Comparison of ENCODE assay signal across 8 cellular contexts in genomic region chr11:69674886-69675714, GRCh38. TPM values are rescaled to one million over a fixed set of nuclear protein-coding genes. Genes with fewer than 3 reads are reported as not detected.
DNase-seq lines count a peak whose midpoint lies in the region; ATAC-seq lines count a peak whose summit lies in the region.

LTO1 (minus strand) TSS chr11:69675353; CDS start chr11:69675239, 114 bp downstream.

- peak; percentile 54 for ATAC-seq in GM19468 (IDR thresholded peaks at IDR 0.05; ENCODE audit: extremely low read depth, unreplicated experiment)
- peak; percentile 92 for ATAC-seq in effector memory CD8-positive, alpha-beta T cell (replicated peaks)
- ATAC-seq in memory B cell (ENCODE audit: low read depth), result peak; percentile 92

- H3K4me3 ChIP-seq in CD8-positive, alpha-beta memory T cell (ENCODE audit: low read length), result peak within 1 kb of the TSS; percentile 93

- DNase-seq in CD8-positive, alpha-beta memory T cell, result peak; percentile 91 to 96 (median 92)
- peak; percentile 97 for DNase-seq in HT1080 (ENCODE audit: low read depth)
- peak; percentile 94 for DNase-seq in NOMO-1 treated with dmso at 0.1 percent for 144 hours (lab: John Stamatoyannopoulos, UW; ENCODE audit: unreplicated experiment)
- DNase-seq in activated CD8-positive, alpha-beta memory T cell treated with anti-CD3 and anti-CD28 coated beads for 48 hours (ENCODE audit: low read depth in 2 of 3, low spot score in 2 of 3), result peak; percentile 91 to 95 (median 94)
- DNase-seq in effector memory CD8-positive, alpha-beta T cell, result peak; percentile 89 to 92 (median 90)
- peak; percentile 90 to 92 for DNase-seq in memory B cell (ENCODE audit: low spot score in 2 of 2)
- peak; percentile 93 for DNase-seq in stimulated activated CD8-positive, alpha-beta memory T cell treated with anti-CD3 and anti-CD28 coated beads, Interleukin-12 subunit alpha, Interleukin-12 subunit beta, amount 100 ng/mL, for 1 hour (ENCODE audit: low read depth)

- POLR2A ChIA-PET in CD8-positive, alpha-beta memory T cell (lab: Charles Lee), result interaction anchor here (0.7 to 1.6 kb wide), 4 partner anchors 10 to 528 kb away, joined by 3 to 4 read pairs (median 3); partner anchors contain the start of gene FADD

- peaks cover 28 to 44% (median 43%) of the 10 kb centered on the region in 3 donors for H3K4me1 Mint-ChIP-seq in CD8-positive, alpha-beta memory T cell
- H3K4me1 Mint-ChIP-seq in effector memory CD8-positive, alpha-beta T cell (ENCODE audit: low read depth in 2 of 2), result peaks cover 23 to 31% of the 10 kb centered on the region in 2 donors
- peaks cover 10% of the 10 kb centered on the region for H3K4me1 Mint-ChIP-seq in memory B cell

- H3K4me1 ChIP-seq in CD8-positive, alpha-beta memory T cell (ENCODE audit: insufficient read depth, low read length), result peaks cover 28% of the 10 kb centered on the region

- peaks cover 0 to 2% of the 10 kb centered on the region in 2 donors for H3K27me3 Mint-ChIP-seq in CD8-positive, alpha-beta memory T cell
- H3K27me3 Mint-ChIP-seq in effector memory CD8-positive, alpha-beta T cell, result no peaks in the 10 kb centered on the region
- no peaks in the 10 kb centered on the region for H3K27me3 Mint-ChIP-seq in memory B cell

- peak within 1 kb of the TSS; percentile 83 to 98 (median 96) for H3K27ac Mint-ChIP-seq in CD8-positive, alpha-beta memory T cell
- peak within 1 kb of the TSS; percentile 85 to 98 for H3K27ac Mint-ChIP-seq in effector memory CD8-positive, alpha-beta T cell
- H3K27ac Mint-ChIP-seq in memory B cell, result peak within 1 kb of the TSS; percentile 96

- peaks cover 0 to 37% (median 8%) of the 10 kb centered on the region in 3 donors for H3K36me3 Mint-ChIP-seq in CD8-positive, alpha-beta memory T cell
- H3K36me3 Mint-ChIP-seq in effector memory CD8-positive, alpha-beta T cell (ENCODE audit: insufficient read depth), result peaks cover 34% of the 10 kb centered on the region
- H3K36me3 Mint-ChIP-seq in memory B cell, result peaks cover 6% of the 10 kb centered on the region

- no peaks in the 10 kb centered on the region for H3K27me3 ChIP-seq in CD8-positive, alpha-beta memory T cell (ENCODE audit: insufficient read depth, low read length, poor library complexity, severe bottlenecking)

- no peaks in the 10 kb centered on the region for H3K9me3 Mint-ChIP-seq in CD8-positive, alpha-beta memory T cell
- no peaks in the 10 kb centered on the region for H3K9me3 Mint-ChIP-seq in effector memory CD8-positive, alpha-beta T cell
- H3K9me3 Mint-ChIP-seq in memory B cell, result no peaks in the 10 kb centered on the region

- H3K9me3 ChIP-seq in CD8-positive, alpha-beta memory T cell (ENCODE audit: low read length), result no peaks in the 10 kb centered on the region

- peaks cover 13% of the 10 kb centered on the region for H3K36me3 ChIP-seq in CD8-positive, alpha-beta memory T cell (ENCODE audit: insufficient read depth, low read length)

- H3K27ac ChIP-seq in CD8-positive, alpha-beta memory T cell (ENCODE audit: low read depth, low read length), result peak within 1 kb of the TSS; percentile 85

- CTCF ChIA-PET in CD8-positive, alpha-beta memory T cell (lab: Charles Lee), result interaction anchor here (1.0 to 1.7 kb wide), 7 partner anchors 9 to 214 kb away, joined by 3 to 4 read pairs (median 3); no protein-coding TSS in a partner anchor

- peak within 1 kb of the TSS; percentile 89 to 98 (median 94) for H3K4me3 Mint-ChIP-seq in CD8-positive, alpha-beta memory T cell
- peak within 1 kb of the TSS; percentile 89 to 98 for H3K4me3 Mint-ChIP-seq in effector memory CD8-positive, alpha-beta T cell
- H3K4me3 Mint-ChIP-seq in memory B cell, result peak within 1 kb of the TSS; percentile 98

RNA-seq across cellular contexts. Expression of gene LTO1, which starts in this region (rescaled TPM):
- total RNA-seq in CD8-positive, alpha-beta memory T cell, result 10 to 100 TPM; 24.8 to 25.0 TPM
- polyA plus RNA-seq in CD8-positive, alpha-beta memory T cell, result 15.8 TPM
- total RNA-seq in HT1080 (2014; rRNA removed; shearing (Covaris generic)), result 18.6 and 20.4 TPM in 2 replicates
- 16.8 and 24.4 TPM in 2 replicates for polyA plus RNA-seq in HT1080 (2015; cell fraction: cytosol; rRNA removed)
- 45.1 and 58.2 TPM in 2 replicates for polyA plus RNA-seq in HT1080 (2015; cell fraction: nucleus; rRNA removed)

Comparison
In these comparisons a context has a peak if more than half of its experiments do, and no peak if none do; other contexts are left out.
1. Peak in every context shown above with its lines: DNase-seq, ATAC-seq, H3K4me3 ChIP-seq and H3K27ac ChIP-seq.